ENCODE assay signal across 8 cellular contexts in the genomic region with DNA sequence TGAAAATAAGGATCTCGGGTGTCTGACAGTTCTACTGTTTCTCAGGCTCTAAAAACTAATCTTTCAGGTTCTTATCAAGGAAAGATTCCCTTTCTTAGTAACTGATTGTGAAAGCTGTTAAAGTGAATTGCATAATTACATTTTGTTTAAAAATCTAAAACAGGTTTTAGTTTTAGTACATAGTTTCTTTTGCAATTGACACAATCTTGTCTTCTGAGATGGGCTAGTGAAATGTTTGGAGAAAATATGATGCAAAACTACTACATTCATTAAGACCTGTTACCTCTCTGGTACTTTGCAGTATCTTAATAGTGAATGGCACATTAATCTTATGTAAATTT.
DNase-seq lines count a peak whose midpoint lies in the region; ATAC-seq and FAIRE-seq lines count a peak whose summit lies in the region.

No MANE protein-coding gene starts in this region.

- POLR2A ChIA-PET in activated naive CD8-positive, alpha-beta T cell treated with anti-CD3 and anti-CD28 coated beads, Interleukin-2, amount 10 ng/mL, durations not matched to agents 7 days and 5 days (lab: Charles Lee) = interaction anchor here (0.9 to 2.6 kb wide), 4 partner anchors 17 to 23 kb away, joined by 3 to 10 read pairs (median 4); no protein-coding TSS in a partner anchor

- peak overlapping the region; percentile 93 for H3K27ac Mint-ChIP-seq in activated naive CD8-positive, alpha-beta T cell treated with anti-CD3 and anti-CD28 coated beads, Interleukin-2, amount 10 ng/mL, durations not matched to agents 7 days and 5 days
- peak overlapping the region; percentile 98 to 99 for H3K27ac Mint-ChIP-seq in natural killer cell treated with Interleukin-12 subunit alpha and Interleukin-12 subunit beta and Interleukin-15 and Interleukin-18, amount 100 ng/mL, for 72 hours

- H3K4me1 Mint-ChIP-seq in activated naive CD8-positive, alpha-beta T cell treated with anti-CD3 and anti-CD28 coated beads, Interleukin-2, amount 10 ng/mL, durations not matched to agents 7 days and 5 days = peaks cover 42% of the 10 kb centered on the region
- peaks cover 60 to 85% of the 10 kb centered on the region in 2 donors for H3K4me1 Mint-ChIP-seq in natural killer cell treated with Interleukin-12 subunit alpha and Interleukin-12 subunit beta and Interleukin-15 and Interleukin-18, amount 100 ng/mL, for 72 hours (ENCODE audit: low read depth in 2 of 2)

- DNase-seq in activated naive CD8-positive, alpha-beta T cell treated with anti-CD3 and anti-CD28 coated beads, Interleukin-2, amount 10 ng/mL, durations not matched to agents 7 days and 5 days = no peak
- no peak for DNase-seq in natural killer cell treated with Interleukin-12 subunit alpha and Interleukin-12 subunit beta and Interleukin-15 and Interleukin-18, amount 100 ng/mL, for 72 hours (ENCODE audit: low spot score)
- DNase-seq in kidney glomerular epithelial cell (lab: John Stamatoyannopoulos, UW) = no peak
- DNase-seq in urothelium cell line (ENCODE audit: low spot score) = no peak
- no peak for DNase-seq in NCI-H2029 treated with DMSO at 0.1 percent for 48 hours (lab: John Stamatoyannopoulos, UW)

- ATAC-seq in GM18519 (IDR thresholded peaks at IDR 0.05; ENCODE audit: low FRiP score, unreplicated experiment) = peak; percentile 2
- peak; percentile 6 for ATAC-seq in HG02852 (IDR thresholded peaks at IDR 0.05; ENCODE audit: unreplicated experiment)
- ATAC-seq in activated naive CD8-positive, alpha-beta T cell treated with anti-CD3 and anti-CD28 coated beads, Interleukin-2, amount 10 ng/mL, durations not matched to agents 7 days and 5 days (ENCODE audit: low read depth) = no peak
- ATAC-seq in natural killer cell treated with Interleukin-12 subunit alpha and Interleukin-12 subunit beta and Interleukin-15 and Interleukin-18, amount 100 ng/mL, for 72 hours = peak; percentile 6 to 60
- no peak for ATAC-seq in HG03521 (IDR thresholded peaks at IDR 0.05; ENCODE audit: unreplicated experiment)

- no peak for FAIRE-seq in urothelium cell line (lab: Jason Lieb, UNC)

- no peaks in the 10 kb centered on the region for H3K27me3 Mint-ChIP-seq in activated naive CD8-positive, alpha-beta T cell treated with anti-CD3 and anti-CD28 coated beads, Interleukin-2, amount 10 ng/mL, durations not matched to agents 7 days and 5 days
- no peaks in the 10 kb centered on the region for H3K27me3 Mint-ChIP-seq in natural killer cell treated with Interleukin-12 subunit alpha and Interleukin-12 subunit beta and Interleukin-15 and Interleukin-18, amount 100 ng/mL, for 72 hours

- peak overlapping the region; percentile 86 for H3K4me3 Mint-ChIP-seq in activated naive CD8-positive, alpha-beta T cell treated with anti-CD3 and anti-CD28 coated beads, Interleukin-2, amount 10 ng/mL, durations not matched to agents 7 days and 5 days
- H3K4me3 Mint-ChIP-seq in natural killer cell treated with Interleukin-12 subunit alpha and Interleukin-12 subunit beta and Interleukin-15 and Interleukin-18, amount 100 ng/mL, for 72 hours = peak overlapping the region; percentile 93

- peaks cover 25% of the 10 kb centered on the region for H3K36me3 Mint-ChIP-seq in activated naive CD8-positive, alpha-beta T cell treated with anti-CD3 and anti-CD28 coated beads, Interleukin-2, amount 10 ng/mL, durations not matched to agents 7 days and 5 days
- H3K36me3 Mint-ChIP-seq in natural killer cell treated with Interleukin-12 subunit alpha and Interleukin-12 subunit beta and Interleukin-15 and Interleukin-18, amount 100 ng/mL, for 72 hours = peaks cover 25% of the 10 kb centered on the region

- H3K9me3 Mint-ChIP-seq in activated naive CD8-positive, alpha-beta T cell treated with anti-CD3 and anti-CD28 coated beads, Interleukin-2, amount 10 ng/mL, durations not matched to agents 7 days and 5 days = no peaks in the 10 kb centered on the region
- no peaks in the 10 kb centered on the region for H3K9me3 Mint-ChIP-seq in natural killer cell treated with Interleukin-12 subunit alpha and Interleukin-12 subunit beta and Interleukin-15 and Interleukin-18, amount 100 ng/mL, for 72 hours

Comparison
In these comparisons a context has a peak if more than half of its experiments do, and no peak if none do; other contexts are left out.
1. ATAC-seq: peak in GM18519 (single experiment), HG02852 (single experiment) and natural killer cell treated with Interleukin-12 subunit alpha and Interleukin-12 subunit beta and Interleukin-15 and Interleukin-18, amount 100 ng/mL, for 72 hours (2 of 2); none in activated naive CD8-positive, alpha-beta T cell treated with anti-CD3 and anti-CD28 coated beads, Interleukin-2, amount 10 ng/mL, durations not matched to agents 7 days and 5 days (single experiment) and HG03521 (single experiment).